ENCODE assay signal across 9 cellular contexts in genomic region chr1:149937779-149938178, GRCh38. TPM values are rescaled to one million over a fixed set of nuclear protein-coding genes. Genes with fewer than 3 reads are reported as not detected.
DNase-seq lines count a peak whose midpoint lies in the region; ATAC-seq, FAIRE-seq and TF ChIP-seq lines count a peak whose summit lies in the region.
"Had no signal": no experiment of that assay in that cellular context is flagged by ENCODE, and none has a peak within 500 bp of the region (broad histone marks: within the 10 kb centered on the region; RNA-seq: fewer than 3 reads in every experiment).

No MANE protein-coding gene starts in this region.

- TF ChIP-seq RAD21 in HCT116 (IDR thresholded peaks at IDR 0.05; ENCODE audit: low read depth) = no peak

- peak overlapping the region; percentile 80 for H3K27ac Mint-ChIP-seq in progenitor cell of endocrine pancreas

- H3K4me3 ChIP-seq in HCT116 (replicated peaks in 1 of 2; ENCODE audit: low read depth in 1 of 2, low read length in 2 of 2) = peak overlapping the region; percentile 45 to 64
- no peak overlapping the region for H3K4me3 ChIP-seq in NT2/D1 (ENCODE audit: insufficient read length, low read depth)
- H3K4me3 ChIP-seq in colonic mucosa = no peak overlapping the region

- no peaks in the 10 kb centered on the region for H3K9me3 Mint-ChIP-seq in progenitor cell of endocrine pancreas (ENCODE audit: low read depth)

- H3K9ac ChIP-seq in HCT116 (ENCODE audit: low read length) = peak overlapping the region; percentile 67
- H3K9ac ChIP-seq in NT2/D1 (ENCODE audit: insufficient read length, low read depth) = peak overlapping the region; percentile 34
- H3K9ac ChIP-seq in colonic mucosa (ENCODE audit: low read depth in 2 of 2, low read length in 2 of 2) = peak overlapping the region; percentile 27 to 98

- FAIRE-seq in GM12892 (lab: Jason Lieb, UNC) = no peak

- H3K9me3 ChIP-seq in HCT116 (ENCODE audit: control insufficient read depth in 1 of 2, insufficient read depth in 1 of 2, low read depth in 1 of 2, low read length in 2 of 2) (no peaks in the 10 kb centered on the region), NT2/D1 (ENCODE audit: insufficient read depth, low read length) (no peaks in the 10 kb centered on the region), colonic mucosa (no peaks in the 10 kb centered on the region)

- no peaks in the 10 kb centered on the region for H3K36me3 Mint-ChIP-seq in progenitor cell of endocrine pancreas (ENCODE audit: insufficient read depth)

- TF ChIP-seq POLR2A in HCT116 (IDR thresholded peaks at IDR 0.05; ENCODE audit: borderline replicate concordance, extremely low read depth, insufficient read depth, insufficient read length) = no peak
- no peak for TF ChIP-seq POLR2A in GM12892 (IDR thresholded peaks at IDR 0.05; ENCODE audit: low read depth, low read length)

- H3K27ac ChIP-seq in HCT116 (ENCODE audit: low read depth, low read length) = peak overlapping the region; percentile 89
- peak overlapping the region; percentile 93 for H3K27ac ChIP-seq in colonic mucosa

- H3K36me3 ChIP-seq in HCT116 (ENCODE audit: control insufficient read depth in 1 of 2, insufficient read depth in 2 of 2, low read length in 2 of 2) (no peaks in the 10 kb centered on the region), NT2/D1 (ENCODE audit: insufficient read depth, insufficient read length, low read length) (peaks cover 18% of the 10 kb centered on the region), colonic mucosa (no peaks in the 10 kb centered on the region)

- H4K20me1 ChIP-seq in HCT116 (ENCODE audit: insufficient read depth) = no peaks in the 10 kb centered on the region

- CTCF ChIA-PET in HCT116 (lab: Charles Lee) = interaction anchor here (1.7 kb wide), 1 partner anchor 249 kb away, joined by 8 read pairs; no protein-coding TSS in a partner anchor

- H2AFZ ChIP-seq in HCT116 (ENCODE audit: low read depth, low read length, poor library complexity, severe bottlenecking) = no peak overlapping the region

- H3K27me3 Mint-ChIP-seq in progenitor cell of endocrine pancreas = peaks cover 11% of the 10 kb centered on the region

- peak overlapping the region; percentile 74 for H3K4me3 Mint-ChIP-seq in progenitor cell of endocrine pancreas (ENCODE audit: low read depth)

- no peaks in the 10 kb centered on the region for H3K9me2 ChIP-seq in HCT116 (ENCODE audit: insufficient read depth)

- POLR2A ChIA-PET in HCT116 (lab: Charles Lee) = interaction anchor here (0.9 to 4.2 kb wide), 3 partner anchors 9 to 94 kb away, joined by 3 to 43 read pairs (median 23); a partner anchor contains a TSS

- TF ChIP-seq CTCF in HCT116 (IDR thresholded peaks at IDR 0.05 in 2 of 3, conservative IDR thresholded peaks at IDR 0.05 in 1 of 3; ENCODE audit: borderline replicate concordance in 1 of 3, insufficient read depth in 1 of 3, low read depth in 2 of 3, low read length in 2 of 3) (no peak), colonic mucosa (IDR thresholded peaks at IDR 0.05) (no peak), progenitor cell of endocrine pancreas (IDR thresholded peaks at IDR 0.05; ENCODE audit: unreplicated experiment) (no peak)

- H3K79me2 ChIP-seq in HCT116 (ENCODE audit: insufficient read depth, low read length) = no peaks in the 10 kb centered on the region

- H3K4me1 Mint-ChIP-seq in progenitor cell of endocrine pancreas (ENCODE audit: low read depth) = peaks cover 32% of the 10 kb centered on the region

- H3K4me1 ChIP-seq in HCT116 (ENCODE audit: control insufficient read depth in 1 of 2, insufficient read depth in 2 of 2, low read length in 2 of 2) (peaks cover 39 to 66% of the 10 kb centered on the region in 2 experiments), NT2/D1 (ENCODE audit: insufficient read depth, insufficient read length) (peaks cover 9% of the 10 kb centered on the region), colonic mucosa (peaks cover 13% of the 10 kb centered on the region)

- intact Hi-C loops in HCT116 (cut with micrococcal nuclease) = loop anchor here (5.0 kb wide), 1 partner anchor 75 kb away; the partner anchor contains the start of gene OTUD7B
- intact Hi-C loops in colonic mucosa (cut with DNase I) = no loop called here

- RAD21 ChIA-PET in HCT116 (lab: Charles Lee; ENCODE audit: low non-redundant PET in 1 of 2, low total read pairs in 2 of 2, uncharacterized antibody in 2 of 2, unreplicated experiment in 2 of 2) = no interaction called here

- BruUV-seq in HCT116 (replicated peaks; lab: Mats Ljungman, UMichigan) = TSS peak; percentile 92

- DNase-seq in HCT116 (ENCODE audit: low read depth, low spot score) (no peak), NT2/D1 (ENCODE audit: low read depth, low spot score) (no peak), colonic mucosa (no peak), progenitor cell of endocrine pancreas (ENCODE audit: low spot score, unreplicated experiment) (no peak), HPDE6-E6E7 (ENCODE audit: extremely low spot score) (no peak), iPS-NIHi7 (ENCODE audit: extremely low spot score) (no peak), GM12892 (ENCODE audit: insufficient read length) (no peak), KG1 (lab: John Stamatoyannopoulos, UW) (no peak)
- DNase-seq: SHP77 had no signal

- no peaks in the 10 kb centered on the region for H3K27me3 ChIP-seq in HCT116 (ENCODE audit: insufficient read depth, low read length)
- no peaks in the 10 kb centered on the region for H3K27me3 ChIP-seq in NT2/D1 (ENCODE audit: insufficient read depth, insufficient read length)
- H3K27me3 ChIP-seq in colonic mucosa = no peaks in the 10 kb centered on the region

- ATAC-seq in HCT116 = no peak

- peak overlapping the region; percentile 90 for H3K4me2 ChIP-seq in HCT116 (ENCODE audit: low read length)

TF ChIP-seq in HCT116, 20 proteins besides CTCF, POLR2A, EP300 and RAD21:
- TF ChIP-seq SP1 (IDR thresholded peaks at IDR 0.05; ENCODE audit: low read depth) = no peak
- TF ChIP-seq, protein P1, sequence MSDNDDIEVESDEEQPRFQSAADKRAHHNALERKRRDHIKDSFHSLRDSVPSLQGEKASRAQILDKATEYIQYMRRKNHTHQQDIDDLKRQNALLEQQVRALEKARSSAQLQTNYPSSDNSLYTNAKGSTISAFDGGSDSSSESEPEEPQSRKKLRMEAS (IDR thresholded peaks at IDR 0.05) = peak; percentile 20; the same call in 1 of the 2 replicates
- 0 out of 2 replicates have a peak, but pooled peaks have one; percentile 21 for TF ChIP-seq FOSL1 (IDR thresholded peaks at IDR 0.05; ENCODE audit: low read depth)
- no peak for TF ChIP-seq SIN3A (IDR thresholded peaks at IDR 0.05; ENCODE audit: low read depth)

RNA-seq across cellular contexts. Expression of gene MTMR11, which starts 1.1 kb away (rescaled TPM):
- 10.5 TPM for total RNA-seq in HCT116 (2021; ENCODE audit: unreplicated experiment)
- 11.6 and 12.3 TPM in 2 replicates for polyA plus RNA-seq in HCT116 (2012)
- total RNA-seq in colonic mucosa = 100 to 1,000 TPM; 168 to 188 TPM
- total RNA-seq in progenitor cell of endocrine pancreas = 8.5 and 10.6 TPM in 2 replicates
- polyA plus RNA-seq in GM12892 (2012; ENCODE audit: missing spikeins) = 1.0 TPM

RNA-seq across cellular contexts. Expression of gene SF3B4, which starts 10.2 kb away (rescaled TPM):
- total RNA-seq in HCT116 (2021; ENCODE audit: unreplicated experiment) (88.5 TPM), colonic mucosa (10 to 100 TPM; 42.2 to 66.1 TPM), progenitor cell of endocrine pancreas (67.5 and 72.8 TPM in 2 replicates)
- polyA plus RNA-seq in HCT116 (2012) = 57.4 and 62.4 TPM in 2 replicates
- 37.6 TPM for polyA plus RNA-seq in GM12892 (2012; ENCODE audit: missing spikeins)

RNA-seq across cellular contexts. Expression of gene SV2A, which starts 20.1 kb away (rescaled TPM):
- total RNA-seq in HCT116 (2021; ENCODE audit: unreplicated experiment) (0.15 TPM), colonic mucosa (1 to 10 TPM in 1 of 2 donors, under 1 TPM in 1; 0.89 to 1.5 TPM), progenitor cell of endocrine pancreas (16.9 and 21.8 TPM in 2 replicates)
- 0.05 TPM in 1 of 2 replicates, not detected in the other for polyA plus RNA-seq in HCT116 (2012)
- 1.7 TPM for polyA plus RNA-seq in GM12892 (2012; ENCODE audit: missing spikeins)

RNA-seq across cellular contexts. Expression of gene BOLA1, which starts 38.4 kb away (rescaled TPM):
- total RNA-seq in HCT116 (2021; ENCODE audit: unreplicated experiment) (20.4 TPM), colonic mucosa (10 to 100 TPM; 12.8 to 21.1 TPM), progenitor cell of endocrine pancreas (10.9 and 12.1 TPM in 2 replicates)
- polyA plus RNA-seq in HCT116 (2012) = 21.2 and 22.9 TPM in 2 replicates
- polyA plus RNA-seq in GM12892 (2012; ENCODE audit: missing spikeins) = 16.0 TPM

Comparison
In these comparisons a context has a peak if more than half of its experiments do, and no peak if none do; other contexts are left out.
1. H3K4me3 ChIP-seq: peak in HCT116 (2 of 2); none in NT2/D1 (single experiment) and colonic mucosa (single experiment).
2. RNA of gene MTMR11, which starts 1.1 kb away (total RNA-seq): 168 to 188 TPM in colonic mucosa; 10.5 TPM in HCT116 (single experiment) and 8.5 to 10.6 TPM in progenitor cell of endocrine pancreas; every median in the first group is over 10 times any median in the second.
3. Peak in every context shown above with its lines, with median percentiles within 50 percentile points of each other: H3K9ac ChIP-seq.